ENCODE assay signal across 11 cellular contexts in the genomic region with DNA sequence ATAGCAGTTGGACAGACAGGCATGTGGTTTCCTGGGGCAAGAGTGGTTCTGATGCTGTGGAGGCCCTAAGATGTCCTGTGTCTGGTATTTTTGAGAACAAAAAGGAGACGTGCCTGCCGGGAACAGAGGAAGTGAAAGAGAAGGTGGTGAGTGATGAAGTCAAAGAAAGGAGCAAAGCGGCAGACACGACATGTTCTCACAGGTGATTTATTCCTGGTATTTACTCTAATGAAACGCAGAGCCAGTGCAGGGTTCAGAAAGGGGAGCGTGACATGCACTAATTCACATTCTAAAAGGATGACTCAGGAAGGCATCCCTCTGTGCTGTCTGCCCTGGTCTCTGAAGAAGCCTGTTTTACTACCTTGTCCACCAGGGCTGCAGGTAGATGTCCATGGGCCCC.
A peak's percentile ranks its signal among the peaks of the same experiment; 100 is the strongest.
DNase-seq lines count a peak whose midpoint lies in the region; ATAC-seq and TF ChIP-seq lines count a peak whose summit lies in the region.
"Had no signal": no experiment of that assay in that cellular context is flagged by ENCODE, and none has a peak within 500 bp of the region (broad histone marks: within the 10 kb centered on the region; RNA-seq: fewer than 3 reads in every experiment).

No MANE protein-coding gene starts in this region.

- no peak overlapping the region for H2AK5ac ChIP-seq in IMR-90 (ENCODE audit: low read depth, low read length)

- DNase-seq in Daoy (ENCODE audit: low read depth): peak; percentile 30
- no peak for DNase-seq in IMR-90
- peak; percentile 75 for DNase-seq in amniotic epithelial cell (ENCODE audit: low read depth)
- peak; percentile 96 for DNase-seq in kidney tubule cell (ENCODE audit: low spot score)
- DNase-seq in activated naive CD4-positive, alpha-beta T cell (lab: John Stamatoyannopoulos, UW): no peak
- DNase-seq in NCI-H345 (lab: John Stamatoyannopoulos, UW): no peak
- DNase-seq in OCI-LY7 (ENCODE audit: low spot score): no peak
- DNase-seq: NCI-H1694; NK-92 treated with Interleukin-12 subunit alpha and Interleukin-12 subunit beta, amount 100 ng/mL, for 24 hours had no signal

- no peaks in the 10 kb centered on the region for H3K9me3 ChIP-seq in IMR-90 (ENCODE audit: control insufficient read depth, insufficient read depth, low read length)
- no peaks in the 10 kb centered on the region for H3K9me3 ChIP-seq in OCI-LY7 (ENCODE audit: low read length)

- H2BK20ac ChIP-seq in IMR-90 (ENCODE audit: low read depth, low read length): no peak overlapping the region

- no peaks in the 10 kb centered on the region for H3K27me3 ChIP-seq in IMR-90 (ENCODE audit: control insufficient read depth, insufficient read depth, low read length)

- H3K9me1 ChIP-seq in IMR-90 (ENCODE audit: insufficient read depth, low read length): no peaks in the 10 kb centered on the region

- H3K36me3 ChIP-seq in IMR-90 (ENCODE audit: control insufficient read depth, insufficient read depth, low read length) (no peaks in the 10 kb centered on the region), OCI-LY7 (ENCODE audit: insufficient read depth, low read length) (no peaks in the 10 kb centered on the region)

- dilution Hi-C loops in IMR-90 (cut with HindIII; ENCODE audit: low sequenced_read_pairs, unreplicated experiment): no loop called here

- H2AK9ac ChIP-seq in IMR-90 (replicated peaks; ENCODE audit: low read depth, low read length, poor library complexity): no peak overlapping the region

- 18% methylated on average over 2 of the region's 6 CpGs; no CpG with 5 or more reads in 1 of the 2 experiments for WGBS in IMR-90 (ENCODE audit: extremely low coverage in 2 of 2, insufficient read length in 1 of 2), 2 experiments

- no peak overlapping the region for H3K23ac ChIP-seq in IMR-90 (ENCODE audit: low read depth, low read length)

- no peak overlapping the region for H3K18ac ChIP-seq in IMR-90 (ENCODE audit: low read depth, low read length)

- H3K4me2 ChIP-seq in IMR-90 (ENCODE audit: low read depth, low read length) (no peak overlapping the region), OCI-LY7 (ENCODE audit: low read length) (no peak overlapping the region)

- no peak overlapping the region for H4K8ac ChIP-seq in IMR-90 (ENCODE audit: low read depth in 2 of 2, low read length in 2 of 2)

- H3K4me3 ChIP-seq in IMR-90 (ENCODE audit: insufficient read depth, low read depth, low read length) (no peak overlapping the region), OCI-LY7 (ENCODE audit: low read depth, low read length, poor library complexity, severe bottlenecking) (no peak overlapping the region)

- H4K20me1 ChIP-seq in IMR-90 (ENCODE audit: insufficient read depth, low read length) (no peaks in the 10 kb centered on the region), OCI-LY7 (ENCODE audit: insufficient read depth, low read length) (no peaks in the 10 kb centered on the region)

- H3K9ac ChIP-seq in IMR-90 (ENCODE audit: low read depth, low read length): no peak overlapping the region

- H3K27ac ChIP-seq in IMR-90 (ENCODE audit: insufficient read depth, low read length) (no peak overlapping the region), OCI-LY7 (ENCODE audit: low read depth, low read length, poor library complexity, severe bottlenecking) (no peak overlapping the region)

- no peaks in the 10 kb centered on the region for H3K9me2 ChIP-seq in OCI-LY7 (ENCODE audit: insufficient read depth, low read length)

- H3K14ac ChIP-seq in IMR-90 (replicated peaks; ENCODE audit: low read depth, low read length): no peak overlapping the region

- no peak overlapping the region for H2BK15ac ChIP-seq in IMR-90 (ENCODE audit: low read depth, low read length)

- H3K79me2 ChIP-seq in OCI-LY7 (ENCODE audit: insufficient read depth, low read depth, low read length): no peaks in the 10 kb centered on the region

- intact Hi-C loops in IMR-90 (cut with micrococcal nuclease) (no loop called here), OCI-LY7 (cut with micrococcal nuclease; ENCODE audit: unreplicated experiment) (no loop called here)

- CTCF ChIA-PET in IMR-90 (lab: Yijun Ruan, JAX): interaction anchor here (1.1 kb wide), 1 partner anchor 10 kb away, joined by 3 read pairs; no protein-coding TSS in a partner anchor
- CTCF ChIA-PET in OCI-LY7 (lab: Charles Lee; ENCODE audit: unreplicated experiment): no interaction called here

- no peak overlapping the region for H4K5ac ChIP-seq in IMR-90 (ENCODE audit: low read depth, low read length)

- TF ChIP-seq RAD21 in IMR-90 (IDR thresholded peaks at IDR 0.05; ENCODE audit: low read length): no peak

- no peak overlapping the region for H3K4ac ChIP-seq in IMR-90 (ENCODE audit: low read depth, low read length)

- TF ChIP-seq POLR2A in IMR-90 (IDR thresholded peaks at IDR 0.05; ENCODE audit: low read depth, low read length): no peak

- H2BK120ac ChIP-seq in IMR-90 (ENCODE audit: low read depth, low read length): no peak overlapping the region

- H3K56ac ChIP-seq in IMR-90 (ENCODE audit: extremely low read depth, insufficient read depth, low read length): no peak overlapping the region

- no peaks in the 10 kb centered on the region for H3K79me1 ChIP-seq in IMR-90 (ENCODE audit: low read depth in 1 of 2, low read length in 2 of 2)

- H3K4me1 ChIP-seq in IMR-90 (ENCODE audit: control insufficient read depth, insufficient read depth, low read length) (no peaks in the 10 kb centered on the region), OCI-LY7 (ENCODE audit: insufficient read depth, low read length, poor library complexity, severe bottlenecking) (no peaks in the 10 kb centered on the region)

- ATAC-seq in IMR-90 (ENCODE audit: low read depth): no peak
- no peak for ATAC-seq in HG02884 (IDR thresholded peaks at IDR 0.05; ENCODE audit: unreplicated experiment)
- ATAC-seq: natural killer cell treated with Interleukin-12 subunit alpha and Interleukin-12 subunit beta and Interleukin-15 and Interleukin-18, amount 100 ng/mL, for 72 hours had no signal

- H2AFZ ChIP-seq in IMR-90 (replicated peaks; ENCODE audit: low read length, poor library complexity) (peak overlapping the region; percentile 17), OCI-LY7 (ENCODE audit: low read length) (no peak overlapping the region)

- H4K91ac ChIP-seq in IMR-90 (ENCODE audit: insufficient read depth, low read depth, low read length): no peak overlapping the region

- H2BK5ac ChIP-seq in IMR-90 (ENCODE audit: low read depth, low read length, poor library complexity, severe bottlenecking): no peak overlapping the region

- TF ChIP-seq CTCF in IMR-90 (conservative IDR thresholded peaks at IDR 0.05; ENCODE audit: low read depth, low read length) (no peak), OCI-LY7 (conservative IDR thresholded peaks at IDR 0.05; ENCODE audit: low read length) (no peak)

- BruUV-seq in IMR-90 (replicated peaks; lab: Mats Ljungman, UMichigan): no TSS peak
- no TSS peak for BruUV-seq in OCI-LY7 (replicated peaks; lab: Mats Ljungman, UMichigan)

- in situ Hi-C loops in IMR-90 (cut with MboI; ENCODE audit: low sequenced_read_pairs): no loop called here

- POLR2A ChIA-PET in IMR-90 (lab: Charles Lee; ENCODE audit: unreplicated experiment): no interaction called here
- POLR2A ChIA-PET in OCI-LY7 (lab: Charles Lee): no interaction called here

TF ChIP-seq in IMR-90, 13 proteins besides CTCF, POLR2A, EP300 and RAD21:
- TF ChIP-seq CEBPB (IDR thresholded peaks at IDR 0.05; ENCODE audit: low read depth, low read length) (no peak), NFE2L2 (IDR thresholded peaks at IDR 0.05; ENCODE audit: low read depth, low read length) (no peak), RCOR1 (IDR thresholded peaks at IDR 0.05; ENCODE audit: insufficient replicate concordance, low read length) (no peak), SMC3 (IDR thresholded peaks at IDR 0.05; ENCODE audit: low read depth, low read length) (no peak), RFX5 (IDR thresholded peaks at IDR 0.05; ENCODE audit: low read depth, low read length) (no peak)
- TF ChIP-seq, protein P1, sequence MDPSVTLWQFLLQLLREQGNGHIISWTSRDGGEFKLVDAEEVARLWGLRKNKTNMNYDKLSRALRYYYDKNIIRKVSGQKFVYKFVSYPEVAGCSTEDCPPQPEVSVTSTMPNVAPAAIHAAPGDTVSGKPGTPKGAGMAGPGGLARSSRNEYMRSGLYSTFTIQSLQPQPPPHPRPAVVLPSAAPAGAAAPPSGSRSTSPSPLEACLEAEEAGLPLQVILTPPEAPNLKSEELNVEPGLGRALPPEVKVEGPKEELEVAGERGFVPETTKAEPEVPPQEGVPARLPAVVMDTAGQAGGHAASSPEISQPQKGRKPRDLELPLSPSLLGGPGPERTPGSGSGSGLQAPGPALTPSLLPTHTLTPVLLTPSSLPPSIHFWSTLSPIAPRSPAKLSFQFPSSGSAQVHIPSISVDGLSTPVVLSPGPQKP (IDR thresholded peaks at IDR 0.05; ENCODE audit: borderline replicate concordance, low read depth, low read length): no peak

Comparison
In these comparisons a context has a peak if more than half of its experiments do, and no peak if none do; other contexts are left out.
1. DNase-seq: peak in Daoy (single experiment), amniotic epithelial cell (single experiment) and kidney tubule cell (single experiment); none in IMR-90 (single experiment), activated naive CD4-positive, alpha-beta T cell (0 of 4), NCI-H345 (single experiment) and OCI-LY7 (single experiment).